ENCODE assay signal across 1 cellular context in genomic region chr2:20217041-20217970, GRCh38.
TF ChIP-seq lines count a peak whose summit lies in the region.

No MANE protein-coding gene starts in this region.

TF ChIP-seq in liver, 16 proteins besides CTCF, POLR2A, EP300 and RAD21 (continued from another document):
- TF ChIP-seq REST (IDR thresholded peaks at IDR 0.05) (peak; percentile 29), FOXA2 (IDR thresholded peaks at IDR 0.05) (no peak), ZBTB33 (IDR thresholded peaks at IDR 0.05) (no peak), RXRA (IDR thresholded peaks at IDR 0.05) (peak; percentile 44 to 75), NR2F2 (IDR thresholded peaks at IDR 0.05) (no peak), YY1 (IDR thresholded peaks at IDR 0.05) (peak; percentile 89)
